Comparison of ENCODE assay signal across 17 cellular contexts in the genomic region with DNA sequence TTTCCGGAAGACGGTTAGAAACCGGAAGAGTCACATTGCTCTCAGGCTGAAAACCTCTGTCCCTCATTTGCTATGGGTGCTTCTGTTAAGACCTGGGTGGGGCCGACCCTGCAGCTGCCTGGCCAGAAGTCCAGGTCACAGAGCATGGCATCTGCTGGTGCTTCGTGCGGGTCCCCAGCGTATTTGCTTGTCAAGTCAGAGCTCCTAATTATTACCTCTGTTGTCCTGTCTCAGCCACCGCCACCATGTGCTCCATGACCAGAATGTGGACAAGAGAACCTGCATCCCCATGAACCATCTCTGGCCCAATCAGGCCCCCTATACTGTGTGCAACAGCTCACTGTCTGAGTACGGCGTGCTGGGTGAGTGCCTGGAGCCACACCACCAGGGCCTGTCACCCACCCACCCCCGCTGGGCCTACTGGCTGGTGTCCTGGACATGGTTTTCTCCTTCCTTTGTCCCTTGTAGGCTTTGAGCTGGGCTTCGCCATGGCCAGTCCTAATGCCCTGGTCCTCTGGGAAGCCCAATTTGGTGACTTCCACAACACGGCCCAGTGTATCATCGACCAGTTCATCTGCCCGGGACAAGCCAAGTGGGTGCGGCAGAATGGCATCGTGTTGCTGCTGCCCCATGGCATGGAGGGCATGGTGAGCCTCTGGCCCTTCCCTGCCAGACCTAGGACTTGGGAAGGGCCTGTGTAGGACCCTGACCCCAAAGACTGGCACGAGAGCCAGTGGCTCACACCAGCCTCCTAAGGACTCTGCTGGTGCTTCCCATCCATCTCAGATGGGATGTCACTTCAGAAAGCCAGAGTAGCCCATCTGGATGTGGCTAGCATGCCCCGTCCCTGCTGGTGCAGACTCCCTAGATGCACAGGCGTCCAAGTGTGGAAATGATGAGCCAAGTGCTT. TPM values are rescaled to one million over a fixed set of nuclear protein-coding genes. Genes with fewer than 3 reads are reported as not detected.
DNase-seq lines count a peak whose midpoint lies in the region; ATAC-seq, FAIRE-seq and TF ChIP-seq lines count a peak whose summit lies in the region.
"Had no signal": no experiment of that assay in that cellular context is flagged by ENCODE, and none has a peak within 500 bp of the region (broad histone marks: within the 10 kb centered on the region; RNA-seq: fewer than 3 reads in every experiment).

No MANE protein-coding gene starts in this region.

- peak overlapping the region; percentile 17 for H4K8ac ChIP-seq in neuronal stem cell (ENCODE audit: low read depth, low read length)

- CTCF ChIA-PET in K562 (lab: Yijun Ruan, JAX; ENCODE audit: low intra/inter-chr PET ratio) = no interaction called here

- no peaks in the 10 kb centered on the region for H3K9me1 ChIP-seq in K562 (ENCODE audit: control insufficient read depth, insufficient read depth, low read length)

- no peaks in the 10 kb centered on the region for H3K79me2 ChIP-seq in K562 (ENCODE audit: control insufficient read depth, insufficient read depth, low read length)

- H2AFZ ChIP-seq in K562 (ENCODE audit: low read depth, low read length) (no peak overlapping the region), neuronal stem cell (ENCODE audit: low read length) (no peak overlapping the region)
- H2AFZ ChIP-seq: GM23248 had no signal

- peaks cover 0 to 5% (median 0%) of the 10 kb centered on the region in 11 donors for H3K9me3 ChIP-seq in heart right ventricle
- no peaks in the 10 kb centered on the region; the same call in 1 of the 2 replicates for H3K9me3 ChIP-seq in K562 (replicated peaks; ENCODE audit: control insufficient read depth, insufficient read depth, low read depth, low read length)
- H3K9me3 ChIP-seq in neuronal stem cell (replicated peaks in 1 of 2; ENCODE audit: control insufficient read depth in 2 of 2, insufficient read depth in 1 of 2, low read depth in 1 of 2, low read length in 2 of 2) = peaks cover 2 to 18% of the 10 kb centered on the region in 2 donors
- H3K9me3 ChIP-seq: Caco-2 had no signal

- H3K4me2 ChIP-seq in K562 (ENCODE audit: insufficient read depth, low read length) (no peak overlapping the region), neuronal stem cell (ENCODE audit: insufficient read depth, low read length, poor library complexity, severe bottlenecking) (no peak overlapping the region)

- no peak overlapping the region for H2BK5ac ChIP-seq in neuronal stem cell (ENCODE audit: low read length)

- no peak overlapping the region for H2AK5ac ChIP-seq in neuronal stem cell (ENCODE audit: low read depth, low read length)

- no peaks in the 10 kb centered on the region for H3K27me3 Mint-ChIP-seq in activated CD4-positive, alpha-beta T cell treated with anti-CD3 and anti-CD28 coated beads, Interleukin-2, amount 10 ng/mL, durations not matched to agents 24 days and 14 days
- H3K27me3 Mint-ChIP-seq: CD8-positive, alpha-beta memory T cell had no signal

- no peak overlapping the region for H4K91ac ChIP-seq in neuronal stem cell (ENCODE audit: low read depth, low read length, poor library complexity)

- no peak overlapping the region for H3K4me3 Mint-ChIP-seq in stimulated activated effector memory CD8-positive, alpha-beta T cell treated with anti-CD3 and anti-CD28 coated beads, Interleukin-12 subunit alpha, Interleukin-12 subunit beta, amount 100 ng/mL, for 72 hours
- H3K4me3 Mint-ChIP-seq in activated CD4-positive, alpha-beta T cell treated with anti-CD3 and anti-CD28 coated beads, Interleukin-2, amount 10 ng/mL, durations not matched to agents 24 days and 14 days = no peak overlapping the region
- H3K4me3 Mint-ChIP-seq: CD14-positive monocyte; CD8-positive, alpha-beta memory T cell had no signal

- peaks cover 98% of the 10 kb centered on the region for H3K36me3 Mint-ChIP-seq in stimulated activated effector memory CD8-positive, alpha-beta T cell treated with anti-CD3 and anti-CD28 coated beads, Interleukin-12 subunit alpha, Interleukin-12 subunit beta, amount 100 ng/mL, for 72 hours
- peaks cover 81% of the 10 kb centered on the region for H3K36me3 Mint-ChIP-seq in activated CD4-positive, alpha-beta T cell treated with anti-CD3 and anti-CD28 coated beads, Interleukin-2, amount 10 ng/mL, durations not matched to agents 24 days and 14 days (ENCODE audit: low read depth)

- POLR2A ChIA-PET in K562 (lab: Yijun Ruan, JAX) = interaction anchor here (0.8 kb wide), 1 partner anchor 16 kb away, joined by 3 read pairs; no protein-coding TSS in a partner anchor

- in situ Hi-C loops in K562 (cut with MboI) = no loop called here

- H3K4me1 ChIP-seq in heart right ventricle (peaks cover 0 to 22% (median 6%) of the 10 kb centered on the region in 9 donors), K562 (replicated peaks in 1 of 2; ENCODE audit: control insufficient read depth in 2 of 2, insufficient read depth in 2 of 2, low read length in 2 of 2) (peaks cover 0 to 4% of the 10 kb centered on the region in 2 experiments; a peak in 1 of 5 replicates), neuronal stem cell (ENCODE audit: control insufficient read depth in 2 of 2, insufficient read depth in 1 of 2, low read depth in 1 of 2, low read length in 2 of 2) (no peaks in the 10 kb centered on the region)
- H3K4me1 ChIP-seq: Caco-2 had no signal

- no peak for TF ChIP-seq POLR2A in K562 (conservative IDR thresholded peaks at IDR 0.05)

- ATAC-seq in heart right ventricle = no peak
- no peak for ATAC-seq in K562
- no peak for ATAC-seq in stimulated activated effector memory CD8-positive, alpha-beta T cell treated with anti-CD3 and anti-CD28 coated beads, Interleukin-12 subunit alpha, Interleukin-12 subunit beta, amount 100 ng/mL, for 72 hours
- no peak for ATAC-seq in HG03432 (IDR thresholded peaks at IDR 0.05; ENCODE audit: unreplicated experiment)
- ATAC-seq in GM18502 (IDR thresholded peaks at IDR 0.05; ENCODE audit: poor library complexity, unreplicated experiment) = no peak
- ATAC-seq: HCT116 had no signal

- peaks cover 7 to 99% (median 69%) of the 10 kb centered on the region in 9 donors for H3K36me3 ChIP-seq in heart right ventricle
- H3K36me3 ChIP-seq in K562 (ENCODE audit: control insufficient read depth, insufficient read depth, low read length) = peaks cover 81% of the 10 kb centered on the region
- H3K36me3 ChIP-seq in neuronal stem cell (replicated peaks in 1 of 2; ENCODE audit: control insufficient read depth in 2 of 2, insufficient read depth in 2 of 2, low read length in 2 of 2) = peaks cover 57 to 80% of the 10 kb centered on the region in 2 donors

- H3K27ac Mint-ChIP-seq in stimulated activated effector memory CD8-positive, alpha-beta T cell treated with anti-CD3 and anti-CD28 coated beads, Interleukin-12 subunit alpha, Interleukin-12 subunit beta, amount 100 ng/mL, for 72 hours = peak overlapping the region; percentile 64
- H3K27ac Mint-ChIP-seq in activated CD4-positive, alpha-beta T cell treated with anti-CD3 and anti-CD28 coated beads, Interleukin-2, amount 10 ng/mL, durations not matched to agents 24 days and 14 days = no peak overlapping the region

- H3K27me3 ChIP-seq in heart right ventricle = no peaks in the 10 kb centered on the region
- H3K27me3 ChIP-seq in K562 (ENCODE audit: control insufficient read depth in 2 of 2, insufficient read depth in 2 of 2, low read length in 2 of 2) = no peaks in the 10 kb centered on the region
- no peaks in the 10 kb centered on the region for H3K27me3 ChIP-seq in neuronal stem cell (ENCODE audit: control insufficient read depth in 3 of 3, insufficient read depth in 3 of 3, low read depth in 1 of 3, low read length in 3 of 3)

- H3K9me3 Mint-ChIP-seq in stimulated activated effector memory CD8-positive, alpha-beta T cell treated with anti-CD3 and anti-CD28 coated beads, Interleukin-12 subunit alpha, Interleukin-12 subunit beta, amount 100 ng/mL, for 72 hours = no peaks in the 10 kb centered on the region
- H3K9me3 Mint-ChIP-seq in activated CD4-positive, alpha-beta T cell treated with anti-CD3 and anti-CD28 coated beads, Interleukin-2, amount 10 ng/mL, durations not matched to agents 24 days and 14 days = peaks cover 7% of the 10 kb centered on the region
- H3K9me3 Mint-ChIP-seq: CD8-positive, alpha-beta memory T cell had no signal

- H3K4ac ChIP-seq in neuronal stem cell (ENCODE audit: low read length) = no peak overlapping the region

- no peak overlapping the region for H2BK15ac ChIP-seq in neuronal stem cell (ENCODE audit: low read length)

- H2BK120ac ChIP-seq in neuronal stem cell (ENCODE audit: low read depth, low read length) = no peak overlapping the region

- FAIRE-seq in K562 (lab: Jason Lieb, UNC) = no peak
- FAIRE-seq: H54 had no signal

- H3K4me3 ChIP-seq in heart right ventricle (no peak overlapping the region), K562 (no peak overlapping the region), neuronal stem cell (ENCODE audit: low read length in 2 of 2) (peak overlapping the region in 1 of 2 donors; percentile 31)
- H3K4me3 ChIP-seq: GM23248 had no signal

- H3K18ac ChIP-seq in neuronal stem cell (ENCODE audit: low read length) = no peak overlapping the region

- intact Hi-C loops in cardiac septum (cut with DNase I) (no loop called here), heart right ventricle (cut with DNase I) (loop anchor here in 4 of 10 donors (10.0 kb wide), 4 partner anchors 93 to 117 kb away; a partner anchor contains a TSS), K562 (cut with micrococcal nuclease) (no loop called here)
- intact Hi-C loops in activated CD4-positive, alpha-beta T cell treated with anti-CD3 and anti-CD28 coated beads, Interleukin-2, amount 10 ng/mL, durations not matched to agents 24 days and 14 days (cut with micrococcal nuclease) = no loop called here

- no peak overlapping the region for H3K14ac ChIP-seq in neuronal stem cell (ENCODE audit: low read length)

- no peak overlapping the region for H3K23ac ChIP-seq in neuronal stem cell (ENCODE audit: low read depth, low read length, poor library complexity)

- no peaks in the 10 kb centered on the region for H4K20me1 ChIP-seq in K562 (replicated peaks; ENCODE audit: control insufficient read depth, insufficient read depth, low read length)

- no peak overlapping the region for H3K9ac ChIP-seq in K562 (ENCODE audit: insufficient read depth in 1 of 2, low read depth in 2 of 2, low read length in 2 of 2)
- H3K9ac ChIP-seq in neuronal stem cell (ENCODE audit: low read depth, low read length, poor library complexity) = no peak overlapping the region
- H3K9ac ChIP-seq: GM23248 had no signal

- TF ChIP-seq RAD21 in K562 (CRISPR knock-in tag; conservative IDR thresholded peaks at IDR 0.05 in 1 of 2, IDR thresholded peaks at IDR 0.05 in 1 of 2) = no peak

- 96% methylated on average over 20 of the region's 20 CpGs for WGBS in heart right ventricle, 2 donors
- 96% methylated on average over 20 of the region's 20 CpGs for WGBS in K562 (ENCODE audit: insufficient coverage, low coverage, missing lambda C conversion rate)
- no CpG with 5 or more reads among the region's 20 CpGs for WGBS in neuronal stem cell (ENCODE audit: extremely low coverage in 2 of 2, insufficient read length in 2 of 2, insufficient replicate concordance in 1 of 2), 2 donors

- peaks cover 1% of the 10 kb centered on the region for H3K79me1 ChIP-seq in neuronal stem cell (ENCODE audit: low read depth, low read length)

- no peak overlapping the region for H2BK12ac ChIP-seq in neuronal stem cell (ENCODE audit: low read length)

- H3K27ac ChIP-seq in heart right ventricle = no peak overlapping the region
- no peak overlapping the region for H3K27ac ChIP-seq in K562 (ENCODE audit: extremely low read depth, low read depth, low read length)
- no peak overlapping the region for H3K27ac ChIP-seq in neuronal stem cell (replicated peaks; ENCODE audit: low read length)
- H3K27ac ChIP-seq: 22Rv1, GM23248 had no signal

- BruUV-seq in K562 (replicated peaks; lab: Mats Ljungman, UMichigan) = no TSS peak

- H3K4me1 Mint-ChIP-seq in stimulated activated effector memory CD8-positive, alpha-beta T cell treated with anti-CD3 and anti-CD28 coated beads, Interleukin-12 subunit alpha, Interleukin-12 subunit beta, amount 100 ng/mL, for 72 hours = no peaks in the 10 kb centered on the region
- H3K4me1 Mint-ChIP-seq in activated CD4-positive, alpha-beta T cell treated with anti-CD3 and anti-CD28 coated beads, Interleukin-2, amount 10 ng/mL, durations not matched to agents 24 days and 14 days = no peaks in the 10 kb centered on the region
- H3K4me1 Mint-ChIP-seq: CD14-positive monocyte had no signal

- DNase-seq in cardiac septum (ENCODE audit: low spot score) (peak; percentile 70), heart right ventricle (no peak), K562 (ENCODE audit: extremely low read depth in 1 of 4, low spot score in 3 of 4) (no peak), neuronal stem cell (ENCODE audit: low spot score) (no peak)
- DNase-seq in stimulated activated effector memory CD8-positive, alpha-beta T cell treated with anti-CD3 and anti-CD28 coated beads, Interleukin-12 subunit alpha, Interleukin-12 subunit beta, amount 100 ng/mL, for 72 hours (ENCODE audit: low spot score in 2 of 2) = no peak
- no peak for DNase-seq in activated CD4-positive, alpha-beta T cell treated with anti-CD3 and anti-CD28 coated beads, Interleukin-2, amount 10 ng/mL, durations not matched to agents 24 days and 14 days
- DNase-seq: Caco-2; CD8-positive, alpha-beta memory T cell; DMS53; GF-D8; GM23248 had no signal

- no peak for TF ChIP-seq CTCF in heart right ventricle (IDR thresholded peaks at IDR 0.05)
- TF ChIP-seq CTCF in K562 (IDR thresholded peaks at IDR 0.05 in 2 of 3, conservative IDR thresholded peaks at IDR 0.05 in 1 of 3; ENCODE audit: insufficient read depth in 2 of 3, low read depth in 1 of 3, low read length in 3 of 3) = no peak

- no peak for TF ChIP-seq EP300 in K562 (IDR thresholded peaks at IDR 0.05; ENCODE audit: low read length)

RNA-seq across cellular contexts. Expression of a gene that starts 51.3 kb away (rescaled TPM):
- total RNA-seq in cardiac septum = 62.4 TPM
- 10 to 100 TPM; 38.9 to 80.4 (median 47.9) TPM for total RNA-seq in heart right ventricle
- 10 to 100 TPM; 26.3 to 87.3 TPM for polyA plus RNA-seq in heart right ventricle
- 88.7 and 221 TPM in 2 replicates for total RNA-seq in K562 (2011; cell fraction: chromatin; rRNA removed; ENCODE audit: low replicate concordance)
- total RNA-seq in K562 (2011; cell fraction: nucleolus; rRNA removed) = 115 and 124 TPM in 2 replicates
- 100 and 113 TPM in 2 replicates for total RNA-seq in K562 (2011; cell fraction: nucleoplasm; rRNA removed)
- total RNA-seq in K562 (2014; rRNA removed) = 4.5 and 8.0 TPM in 2 replicates
- 2.6 and 4.3 TPM in 2 replicates for total RNA-seq in K562 (2014; rRNA removed; fragmentation: Illumina TruSeq; extraction: Trizol)
- 4.9 and 5.9 TPM in 2 replicates for total RNA-seq in K562 (2015; rRNA removed; fragmentation: Illumina TruSeq; extraction: Trizol)
- total RNA-seq in K562 (2021) = 34.7 and 40.3 TPM in 2 replicates
- polyA plus RNA-seq in K562 (2011; rRNA removed) = 5.2 and 12.7 TPM in 2 replicates
- polyA plus RNA-seq in K562 (2011; cell fraction: cytosol; rRNA removed) = 3.5 and 5.4 TPM in 2 replicates
- 93.5 and 148 TPM in 2 replicates for polyA plus RNA-seq in K562 (2011; cell fraction: nucleus; rRNA removed)
- 39.3 and 55.6 TPM in 2 replicates for polyA plus RNA-seq in K562 (2012)
- polyA plus RNA-seq in K562 (2014; fragmentation: Illumina TruSeq; extraction: Trizol) = 15.5 and 22.3 TPM in 2 replicates
- under 1 TPM; 0.13 to 0.18 TPM for polyA plus RNA-seq in K562 (2014; fragmentation: Nextera tagmentation; extraction: Ambion mirVana)
- polyA plus RNA-seq in K562 (2014; rRNA removed) = 19.1 and 20.0 TPM in 2 replicates
- 7.6 and 8.2 TPM in 2 replicates for polyA minus RNA-seq in K562 (2011; rRNA and poly(A)+ RNA removed)
- 9.3 and 11.0 TPM in 2 replicates for polyA minus RNA-seq in K562 (2011; cell fraction: cytosol; rRNA and poly(A)+ RNA removed)
- polyA minus RNA-seq in K562 (2011; cell fraction: nucleus; rRNA and poly(A)+ RNA removed) = 36.5 and 37.0 TPM in 2 replicates
- 39.9 TPM for polyA plus RNA-seq in neuronal stem cell (2013, experiment 1 of 2)
- 38.5 TPM for polyA plus RNA-seq in neuronal stem cell (2013, experiment 2 of 2)
- total RNA-seq in activated CD4-positive, alpha-beta T cell treated with anti-CD3 and anti-CD28 coated beads, Interleukin-2, amount 10 ng/mL, durations not matched to agents 24 days and 14 days = 130 and 133 TPM in 2 replicates
